Comparison of ENCODE assay signal across 1 cellular context in genomic region chr13:113664751-113665581, GRCh38.
TF ChIP-seq lines count a peak whose summit lies in the region.

No MANE protein-coding gene starts in this region.

TF ChIP-seq in HepG2, 621 proteins besides CTCF, POLR2A, EP300 and RAD21 (continued from another document):
- TF ChIP-seq ZNF687 (CRISPR knock-in tag; IDR thresholded peaks at IDR 0.05) (peak; percentile 34), ZNF143 (CRISPR knock-in tag; IDR thresholded peaks at IDR 0.05) (0 out of 2 replicates have a peak, but pooled peaks have one; percentile 33), MTA1 (CRISPR knock-in tag; IDR thresholded peaks at IDR 0.05; ENCODE audit: borderline replicate concordance) (0 out of 2 replicates have a peak, but pooled peaks have one; percentile 22), ZNF652 (CRISPR knock-in tag; IDR thresholded peaks at IDR 0.05; ENCODE audit: borderline replicate concordance, low read depth) (peak; percentile 91), ASH2L (IDR thresholded peaks at IDR 0.05; ENCODE audit: insufficient read length, low read depth, low read length) (no peak), REPIN1 (CRISPR knock-in tag; IDR thresholded peaks at IDR 0.05; ENCODE audit: borderline replicate concordance, low read depth) (no peak)
